Comparison of ENCODE assay signal across 17 cellular contexts in genomic region chr15:87500240-87500639, GRCh38.
DNase-seq lines count a peak whose midpoint lies in the region; ATAC-seq and TF ChIP-seq lines count a peak whose summit lies in the region.
"Had no signal": no experiment of that assay in that cellular context is flagged by ENCODE, and none has a peak within 500 bp of the region (broad histone marks: within the 10 kb centered on the region; RNA-seq: fewer than 3 reads in every experiment).

No MANE protein-coding gene starts in this region.

- H3K4me2 ChIP-seq in SK-N-SH = no peak overlapping the region

- H3F3A ChIP-seq in SK-N-SH (replicated peaks; ENCODE audit: insufficient read depth) = no peaks in the 10 kb centered on the region

- H3K4me3 ChIP-seq in SK-N-SH (ENCODE audit: low read depth in 2 of 2, low read length in 1 of 2) (no peak overlapping the region), skeletal muscle tissue (ENCODE audit: low read length in 3 of 3) (peak overlapping the region in 1 of 3 donors; percentile 37)

- ATAC-seq in SK-N-SH treated with all-trans-retinoic acid at 6 μM for 48 hours = no peak

- H3K36me3 ChIP-seq in SK-N-SH (replicated peaks in 1 of 2; ENCODE audit: control insufficient read depth in 1 of 2, insufficient read depth in 2 of 2, low read length in 1 of 2) (no peaks in the 10 kb centered on the region), skeletal muscle tissue (ENCODE audit: control insufficient read depth in 3 of 3, insufficient read depth in 3 of 3, low read length in 3 of 3) (no peaks in the 10 kb centered on the region)

- POLR2A ChIA-PET in SK-N-SH (lab: Yijun Ruan, JAX) = no interaction called here

- H3K27me3 ChIP-seq in SK-N-SH (ENCODE audit: insufficient read depth) = no peaks in the 10 kb centered on the region
- H3K27me3 ChIP-seq in skeletal muscle tissue (ENCODE audit: control insufficient read depth in 3 of 3, insufficient read depth in 3 of 3, low read length in 3 of 3) = no peaks in the 10 kb centered on the region

- H3K9me3 ChIP-seq in SK-N-SH = no peaks in the 10 kb centered on the region
- no peaks in the 10 kb centered on the region for H3K9me3 ChIP-seq in skeletal muscle tissue (ENCODE audit: control insufficient read depth in 3 of 3, low read length in 3 of 3)

- H4K20me1 ChIP-seq in SK-N-SH (ENCODE audit: insufficient read depth) = no peaks in the 10 kb centered on the region

- H3K9ac ChIP-seq in SK-N-SH (no peak overlapping the region), skeletal muscle tissue (ENCODE audit: low read depth in 1 of 3, low read length in 3 of 3) (peak overlapping the region in 1 of 3 donors; percentile 17)

- H3K4me1 ChIP-seq in SK-N-SH (ENCODE audit: control insufficient read depth in 1 of 2, insufficient read depth in 2 of 2, low read depth in 1 of 2, low read length in 1 of 2) = peaks cover 0 to 5% of the 10 kb centered on the region in 2 experiments; a peak in 1 of 4 replicates
- peaks cover 5 to 29% (median 25%) of the 10 kb centered on the region in 3 donors for H3K4me1 ChIP-seq in skeletal muscle tissue (ENCODE audit: control insufficient read depth in 3 of 3, insufficient read depth in 3 of 3, low read length in 3 of 3)

- TF ChIP-seq RAD21 in SK-N-SH (IDR thresholded peaks at IDR 0.05; ENCODE audit: low read length) = peak; percentile 10; the same call in 1 of the 2 replicates

- peak; percentile 42 for DNase-seq in SK-N-SH
- peak; percentile 44 for DNase-seq in NCI-H1417 treated with DMSO at 0.1 percent for 48 hours (lab: John Stamatoyannopoulos, UW)
- peak in 34 of 42 donors; percentile 3 to 66 (median 18) for DNase-seq in head of caudate nucleus
- no peak for DNase-seq in A172 (ENCODE audit: low spot score)
- DNase-seq in T-helper 1 cell = no peak
- no peak for DNase-seq in GM19240 (ENCODE audit: insufficient read length, low spot score)
- DNase-seq: ACHN, AML-193, DMS79 treated with DMSO at 0.1 percent for 48 hours, NCI-H1694, NCI-H2107, NCI-H446, NCI-H82, Right ventricle myocardium superior, T-helper 2 cell had no signal

- no peaks in the 10 kb centered on the region for H3K79me2 ChIP-seq in SK-N-SH (ENCODE audit: insufficient read depth)

- H3K27ac ChIP-seq in SK-N-SH (ENCODE audit: low read depth in 2 of 2, low read length in 1 of 2) (no peak overlapping the region; a peak in 1 of 4 replicates), skeletal muscle tissue (ENCODE audit: low read depth, low read length) (peak overlapping the region; percentile 92)

- CTCF ChIA-PET in SK-N-SH (lab: Yijun Ruan, JAX) = interaction anchor here (0.7 to 3.3 kb wide), 2 partner anchors 21 to 26 kb away, joined by 5 to 16 read pairs; no protein-coding TSS in a partner anchor

- peak in 1 of 2 experiments; percentile 29; a peak in 1 of 4 replicates for TF ChIP-seq EP300 in SK-N-SH (IDR thresholded peaks at IDR 0.05; ENCODE audit: borderline replicate concordance in 1 of 2, low read depth in 1 of 2, low read length in 1 of 2)

- H3K9me2 ChIP-seq in SK-N-SH = no peaks in the 10 kb centered on the region

- intact Hi-C loops in head of caudate nucleus (cut with DNase I) = no loop called here

- H2AFZ ChIP-seq in SK-N-SH (ENCODE audit: low read depth) = no peak overlapping the region

- no peak for TF ChIP-seq CTCF in SK-N-SH (IDR thresholded peaks at IDR 0.05)

- 35% methylated on average over 7 of the region's 7 CpGs for WGBS in SK-N-SH (ENCODE audit: low lambda C conversion rate)

TF ChIP-seq in SK-N-SH, 30 proteins besides CTCF, POLR2A, EP300 and RAD21:
- TF ChIP-seq RXRA (IDR thresholded peaks at IDR 0.05; ENCODE audit: borderline replicate concordance, low read depth) (no peak), FOXJ3 (CRISPR knock-in tag; IDR thresholded peaks at IDR 0.05) (0 out of 2 replicates have a peak, but pooled peaks have one; percentile 17), YY1 (IDR thresholded peaks at IDR 0.05; ENCODE audit: low read depth) (no peak), USF1 (IDR thresholded peaks at IDR 0.05; ENCODE audit: borderline replicate concordance, low read depth) (no peak), GATA2 (CRISPR knock-in tag; IDR thresholded peaks at IDR 0.05) (peak; percentile 89), ZBTB33 (IDR thresholded peaks at IDR 0.05; ENCODE audit: borderline replicate concordance, low read depth) (no peak), ELF1 (IDR thresholded peaks at IDR 0.05) (no peak), NFIC (IDR thresholded peaks at IDR 0.05; ENCODE audit: borderline replicate concordance) (no peak), RCOR1 (IDR thresholded peaks at IDR 0.05; ENCODE audit: low read length) (0 out of 2 replicates have a peak, but pooled peaks have one; percentile 16), FOXM1 (IDR thresholded peaks at IDR 0.05; ENCODE audit: low read depth) (no peak)
TF ChIP-seq in SK-N-SH: peak in this region for 3.

TF ChIP-seq in SK-N-SH treated with all-trans-retinoic acid at 6 μM for 48 hours, 23 proteins besides CTCF, POLR2A, EP300 and RAD21:
- TF ChIP-seq PPARA (CRISPR knock-in tag; IDR thresholded peaks at IDR 0.05; ENCODE audit: borderline replicate concordance) = no peak
- no peak for TF ChIP-seq CSDC2 (CRISPR knock-in tag; IDR thresholded peaks at IDR 0.05)
- TF ChIP-seq TOX (CRISPR knock-in tag; IDR thresholded peaks at IDR 0.05; ENCODE audit: borderline replicate concordance) = no peak
- no peak for TF ChIP-seq BACH2 (CRISPR knock-in tag; IDR thresholded peaks at IDR 0.05; ENCODE audit: borderline replicate concordance)
- no peak for TF ChIP-seq ZNF565 (CRISPR knock-in tag; conservative IDR thresholded peaks at IDR 0.05; ENCODE audit: low read depth)
- TF ChIP-seq CREB5 (CRISPR knock-in tag; IDR thresholded peaks at IDR 0.05; ENCODE audit: low read depth) = no peak
- no peak for TF ChIP-seq GLIS3 (CRISPR knock-in tag; IDR thresholded peaks at IDR 0.05)

Comparison
In these comparisons a context has a peak if more than half of its experiments do, and no peak if none do; other contexts are left out.
1. DNase-seq: peak in SK-N-SH (single experiment), NCI-H1417 treated with DMSO at 0.1 percent for 48 hours (single experiment) and head of caudate nucleus (34 of 42); none in A172 (single experiment), T-helper 1 cell (0 of 5) and GM19240 (single experiment).